ENCODE assay signal across 19 cellular contexts in genomic region chrX:22730542-22730941, GRCh38.
DNase-seq lines count a peak whose midpoint lies in the region; ATAC-seq and TF ChIP-seq lines count a peak whose summit lies in the region.
"Had no signal": no experiment of that assay in that cellular context is flagged by ENCODE, and none has a peak within 500 bp of the region (broad histone marks: within the 10 kb centered on the region; RNA-seq: fewer than 3 reads in every experiment).

No MANE protein-coding gene starts in this region.

- ATAC-seq in GM21619 (IDR thresholded peaks at IDR 0.05; ENCODE audit: unreplicated experiment): no peak

- no peak for TF ChIP-seq CTCF in GM10248 (IDR thresholded peaks at IDR 0.05; ENCODE audit: control extremely low read depth, extremely low read depth, low read depth, missing control alignments)

- DNase-seq in Daoy (ENCODE audit: low read depth) (peak; percentile 2), HT1080 (ENCODE audit: low read depth) (peak; percentile 7), NCI-H526 treated with DMSO at 0.1 percent for 48 hours (lab: John Stamatoyannopoulos, UW) (peak; percentile 26), iPS-NIHi7 (ENCODE audit: extremely low spot score) (peak; percentile 29), cortex of kidney (lab: John Stamatoyannopoulos, UW) (no peak), mucosa of gallbladder (ENCODE audit: low spot score) (no peak), GM10248 (ENCODE audit: extremely low spot score) (no peak)
- DNase-seq: 8988T; ACHN; Calu3; CD4-positive, CD25-positive, alpha-beta regulatory T cell; DMS 273 treated with DMSO at 0.1 percent for 48 hours; DMS79; GF-D8; GOT3; HCEC 1CT; HFFc6; KBM-7 had no signal

- CTCF ChIA-PET in GM10248 (lab: Yijun Ruan, JAX): interaction anchor here (3.1 kb wide), 1 partner anchor 17 kb away, joined by 11 read pairs; no protein-coding TSS in a partner anchor

- POLR2A ChIA-PET in GM10248 (lab: Yijun Ruan, JAX): no interaction called here

Comparison
In these comparisons a context has a peak if more than half of its experiments do, and no peak if none do; other contexts are left out.
1. DNase-seq: peak in Daoy (single experiment), HT1080 (single experiment), NCI-H526 treated with DMSO at 0.1 percent for 48 hours (single experiment) and iPS-NIHi7 (single experiment); none in cortex of kidney (single experiment), mucosa of gallbladder (single experiment) and GM10248 (single experiment).